17 cellular contexts compared by ENCODE assay signal in genomic region chr14:54258382-54258781, GRCh38.
A peak's percentile ranks its signal among the peaks of the same experiment; 100 is the strongest.
DNase-seq lines count a peak whose midpoint lies in the region; ATAC-seq and TF ChIP-seq lines count a peak whose summit lies in the region.
"Had no signal": no experiment of that assay in that cellular context is flagged by ENCODE, and none has a peak within 500 bp of the region (broad histone marks: within the 10 kb centered on the region; RNA-seq: fewer than 3 reads in every experiment).

No MANE protein-coding gene starts in this region.

- no peak overlapping the region for H3K4me3 ChIP-seq in endodermal cell (ENCODE audit: low read length)
- H3K4me3 ChIP-seq: A549 had no signal

- POLR2A ChIA-PET in activated CD8-positive, alpha-beta T cell treated with anti-CD3 and anti-CD28 coated beads, Interleukin-2, amount 10 ng/mL, durations not matched to agents 7 days and 5 days (lab: Charles Lee) = no interaction called here
- POLR2A ChIA-PET in activated CD4-positive, alpha-beta memory T cell treated with anti-CD3 and anti-CD28 coated beads for 36 hours (lab: Charles Lee) = interaction anchor here (0.7 kb wide), 1 partner anchor 27 kb away, joined by 3 read pairs; no protein-coding TSS in a partner anchor

- no peak overlapping the region for H4K8ac ChIP-seq in H9 (replicated peaks; ENCODE audit: insufficient read length, low read depth, low read length)

- H3K4me3 Mint-ChIP-seq in H9 (no peak overlapping the region), endodermal cell (no peak overlapping the region)
- H3K4me3 Mint-ChIP-seq in stimulated activated memory B cell treated with anti-CD40 and anti-IgM and Interleukin-4, amounts not matched to agents 10 μg/mL and 1 μg/mL and 100 μg/mL, for 72 hours = no peak overlapping the region
- H3K4me3 Mint-ChIP-seq in activated CD8-positive, alpha-beta T cell treated with anti-CD3 and anti-CD28 coated beads, Interleukin-2, amount 10 ng/mL, durations not matched to agents 7 days and 5 days = no peak overlapping the region
- no peak overlapping the region for H3K4me3 Mint-ChIP-seq in activated CD4-positive, alpha-beta memory T cell treated with anti-CD3 and anti-CD28 coated beads for 36 hours
- H3K4me3 Mint-ChIP-seq: CD4-positive, alpha-beta memory T cell had no signal

- H3K4me1 ChIP-seq in H9 (ENCODE audit: insufficient read depth, low read length) (no peaks in the 10 kb centered on the region), endodermal cell (ENCODE audit: control insufficient read depth, insufficient read depth, low read length) (peaks cover 26% of the 10 kb centered on the region)
- H3K4me1 ChIP-seq: BE2C had no signal

- H3K36me3 Mint-ChIP-seq in H9 (ENCODE audit: insufficient read depth in 1 of 3, low read depth in 3 of 3) (no peaks in the 10 kb centered on the region; a peak in 2 of 7 replicates), endodermal cell (ENCODE audit: low read depth) (no peaks in the 10 kb centered on the region)
- H3K36me3 Mint-ChIP-seq in stimulated activated memory B cell treated with anti-CD40 and anti-IgM and Interleukin-4, amounts not matched to agents 10 μg/mL and 1 μg/mL and 100 μg/mL, for 72 hours = no peaks in the 10 kb centered on the region
- H3K36me3 Mint-ChIP-seq in activated CD8-positive, alpha-beta T cell treated with anti-CD3 and anti-CD28 coated beads, Interleukin-2, amount 10 ng/mL, durations not matched to agents 7 days and 5 days (ENCODE audit: low read depth) = no peaks in the 10 kb centered on the region
- H3K36me3 Mint-ChIP-seq in activated CD4-positive, alpha-beta memory T cell treated with anti-CD3 and anti-CD28 coated beads for 36 hours = no peaks in the 10 kb centered on the region
- H3K36me3 Mint-ChIP-seq: CD4-positive, alpha-beta memory T cell had no signal

- DNase-seq in H9 (no peak), LoVo (ENCODE audit: low spot score) (peak; percentile 61), endodermal cell (no peak)
- no peak for DNase-seq in activated CD8-positive, alpha-beta T cell treated with anti-CD3 and anti-CD28 coated beads, Interleukin-2, amount 10 ng/mL, durations not matched to agents 7 days and 5 days
- no peak for DNase-seq in activated CD4-positive, alpha-beta memory T cell treated with anti-CD3 and anti-CD28 coated beads for 36 hours
- DNase-seq: BE2C; CD4-positive, alpha-beta memory T cell; COR-L47; DMS153; DMS79 treated with DMSO at 0.1 percent for 48 hours; EL; GDM1; IMR-90 had no signal

- peaks cover 2% of the 10 kb centered on the region; the same call in 1 of the 2 replicates for H3K27me3 Mint-ChIP-seq in H9 (ENCODE audit: low read depth)
- peaks cover 26% of the 10 kb centered on the region for H3K27me3 Mint-ChIP-seq in endodermal cell (ENCODE audit: insufficient read depth)
- peaks cover 4% of the 10 kb centered on the region for H3K27me3 Mint-ChIP-seq in stimulated activated memory B cell treated with anti-CD40 and anti-IgM and Interleukin-4, amounts not matched to agents 10 μg/mL and 1 μg/mL and 100 μg/mL, for 72 hours
- H3K27me3 Mint-ChIP-seq in activated CD8-positive, alpha-beta T cell treated with anti-CD3 and anti-CD28 coated beads, Interleukin-2, amount 10 ng/mL, durations not matched to agents 7 days and 5 days (ENCODE audit: low read depth) = peaks cover 2% of the 10 kb centered on the region
- H3K27me3 Mint-ChIP-seq in activated CD4-positive, alpha-beta memory T cell treated with anti-CD3 and anti-CD28 coated beads for 36 hours = peaks cover 10% of the 10 kb centered on the region

- no peak overlapping the region for H3T11ph ChIP-seq in H9 (ENCODE audit: low read length)

- whole genome bisulfite sequencing in H9 (ENCODE audit: extremely low coverage, insufficient read length, low lambda C conversion rate) = no CpG with 5 or more reads among the region's 1 CpG
- WGBS in endodermal cell (ENCODE audit: insufficient coverage in 1 of 2, insufficient read length in 1 of 2), 2 experiments = 82% methylated on average over 1 of the region's 1 CpG; no CpG with 5 or more reads in 1 of the 2 experiments

- no peak overlapping the region for H4K5ac ChIP-seq in H9 (ENCODE audit: insufficient read length, low read depth, low read length)

- H3K9me3 Mint-ChIP-seq in H9 = no peaks in the 10 kb centered on the region; a peak in 2 of 5 replicates
- no peaks in the 10 kb centered on the region for H3K9me3 Mint-ChIP-seq in endodermal cell
- H3K9me3 Mint-ChIP-seq in stimulated activated memory B cell treated with anti-CD40 and anti-IgM and Interleukin-4, amounts not matched to agents 10 μg/mL and 1 μg/mL and 100 μg/mL, for 72 hours = no peaks in the 10 kb centered on the region
- no peaks in the 10 kb centered on the region for H3K9me3 Mint-ChIP-seq in activated CD8-positive, alpha-beta T cell treated with anti-CD3 and anti-CD28 coated beads, Interleukin-2, amount 10 ng/mL, durations not matched to agents 7 days and 5 days (ENCODE audit: insufficient read depth)
- H3K9me3 Mint-ChIP-seq in activated CD4-positive, alpha-beta memory T cell treated with anti-CD3 and anti-CD28 coated beads for 36 hours = no peaks in the 10 kb centered on the region

- no peaks in the 10 kb centered on the region for H3K79me1 ChIP-seq in H9 (ENCODE audit: insufficient read depth, low read depth, low read length, poor library complexity, severe bottlenecking)

- CTCF ChIA-PET in activated CD8-positive, alpha-beta T cell treated with anti-CD3 and anti-CD28 coated beads, Interleukin-2, amount 10 ng/mL, durations not matched to agents 7 days and 5 days (lab: Charles Lee) = no interaction called here
- CTCF ChIA-PET in activated CD4-positive, alpha-beta memory T cell treated with anti-CD3 and anti-CD28 coated beads for 36 hours (lab: Charles Lee) = no interaction called here

- intact Hi-C loops in activated CD4-positive, alpha-beta memory T cell treated with anti-CD3 and anti-CD28 coated beads for 36 hours (cut with micrococcal nuclease) = no loop called here

- no peak overlapping the region for H2BK15ac ChIP-seq in H9 (ENCODE audit: low read depth, low read length)

- no peak overlapping the region for H3K4ac ChIP-seq in H9 (ENCODE audit: low read depth, low read length)

- no peak overlapping the region for H4K91ac ChIP-seq in H9 (ENCODE audit: insufficient read length, low read depth, low read length)

- TF ChIP-seq CTCF in H9 (conservative IDR thresholded peaks at IDR 0.05) (no peak), endodermal cell (conservative IDR thresholded peaks at IDR 0.05) (no peak)

- no peak overlapping the region for H2AK5ac ChIP-seq in H9 (ENCODE audit: insufficient read length, low read length)

- peaks cover 39 to 53% of the 10 kb centered on the region in 2 experiments for H3K4me1 Mint-ChIP-seq in H9
- peaks cover 62% of the 10 kb centered on the region for H3K4me1 Mint-ChIP-seq in endodermal cell
- H3K4me1 Mint-ChIP-seq in stimulated activated memory B cell treated with anti-CD40 and anti-IgM and Interleukin-4, amounts not matched to agents 10 μg/mL and 1 μg/mL and 100 μg/mL, for 72 hours = peaks cover 3% of the 10 kb centered on the region
- H3K4me1 Mint-ChIP-seq in activated CD8-positive, alpha-beta T cell treated with anti-CD3 and anti-CD28 coated beads, Interleukin-2, amount 10 ng/mL, durations not matched to agents 7 days and 5 days (ENCODE audit: low read depth) = no peaks in the 10 kb centered on the region
- peaks cover 3% of the 10 kb centered on the region for H3K4me1 Mint-ChIP-seq in activated CD4-positive, alpha-beta memory T cell treated with anti-CD3 and anti-CD28 coated beads for 36 hours (ENCODE audit: low read depth)
- H3K4me1 Mint-ChIP-seq: CD4-positive, alpha-beta memory T cell had no signal

- no peaks in the 10 kb centered on the region for H3K79me2 ChIP-seq in H9 (ENCODE audit: insufficient read depth, low read length)

- no peaks in the 10 kb centered on the region for H3K23me2 ChIP-seq in H9 (ENCODE audit: insufficient read length, low read depth, low read length, poor library complexity, severe bottlenecking)

- no peak overlapping the region for H3K4me2 ChIP-seq in H9 (ENCODE audit: insufficient read depth, insufficient read length, low read length)
- H3K4me2 ChIP-seq: A549 had no signal

- H2BK20ac ChIP-seq in H9 (ENCODE audit: low read depth, low read length, poor library complexity, severe bottlenecking) = no peak overlapping the region

- no peak overlapping the region for H3K23ac ChIP-seq in H9 (ENCODE audit: insufficient read length, low read depth, low read length)

- no peak overlapping the region for H3K9ac ChIP-seq in H9 (ENCODE audit: extremely low read depth, insufficient read length, low read length)
- H3K9ac ChIP-seq in endodermal cell (ENCODE audit: extremely low read depth, low read length, poor library complexity, severe bottlenecking) = no peak overlapping the region

- no peak overlapping the region for H3K56ac ChIP-seq in H9 (ENCODE audit: insufficient read length, low read depth, low read length)

- H3K27me3 ChIP-seq in H9 (ENCODE audit: insufficient read depth, low read length) (no peaks in the 10 kb centered on the region), endodermal cell (ENCODE audit: control insufficient read depth, insufficient read depth, low read length, poor library complexity, severe bottlenecking) (peaks cover 5% of the 10 kb centered on the region)
- H3K27me3 ChIP-seq: BE2C had no signal

- H2BK5ac ChIP-seq in H9 (ENCODE audit: insufficient read length, low read length) = no peak overlapping the region

- H3K27ac ChIP-seq in H9 (ENCODE audit: insufficient read length, low read depth, low read length) (no peak overlapping the region), endodermal cell (ENCODE audit: low read depth, low read length) (no peak overlapping the region)
- H3K27ac ChIP-seq: A549, C4-2B had no signal

- no peak overlapping the region for H3K18ac ChIP-seq in H9 (ENCODE audit: insufficient read length, low read depth, low read length)

- no peaks in the 10 kb centered on the region for H4K20me1 ChIP-seq in H9 (ENCODE audit: control insufficient read depth, insufficient read depth, insufficient read length)

- H2BK120ac ChIP-seq in H9 (ENCODE audit: low read depth, low read length, poor library complexity, severe bottlenecking) = no peak overlapping the region

- H3K14ac ChIP-seq in H9 (ENCODE audit: insufficient read depth, low read length) = no peak overlapping the region

- ATAC-seq in stimulated activated memory B cell treated with anti-CD40 and anti-IgM and Interleukin-4, amounts not matched to agents 10 μg/mL and 1 μg/mL and 100 μg/mL, for 72 hours = peak; percentile 11
- no peak for ATAC-seq in activated CD8-positive, alpha-beta T cell treated with anti-CD3 and anti-CD28 coated beads, Interleukin-2, amount 10 ng/mL, durations not matched to agents 7 days and 5 days
- no peak for ATAC-seq in activated CD4-positive, CD25-positive, alpha-beta regulatory T cell treated with anti-CD3 and anti-CD28 coated beads, Interleukin-2, amount 50 U/mL, for 24 hours
- ATAC-seq: A549 had no signal

- H3K9me3 ChIP-seq in H9 (ENCODE audit: control insufficient read depth, low read depth, low read length) = no peaks in the 10 kb centered on the region
- no peaks in the 10 kb centered on the region for H3K9me3 ChIP-seq in endodermal cell (ENCODE audit: control insufficient read depth, low read length)
- H3K9me3 ChIP-seq: A549, BE2C had no signal

- H2AFZ ChIP-seq in H9 (ENCODE audit: low read length) = no peak overlapping the region

- no peaks in the 10 kb centered on the region for H3K36me3 ChIP-seq in endodermal cell (ENCODE audit: control insufficient read depth, insufficient read depth, low read length)
- H3K36me3 ChIP-seq: BE2C had no signal

- H3K27ac Mint-ChIP-seq in H9 = peak overlapping the region in 2 of 3 experiments; percentile 24 to 49; a peak in 3 of 7 replicates
- peak overlapping the region; percentile 95 for H3K27ac Mint-ChIP-seq in endodermal cell
- H3K27ac Mint-ChIP-seq in stimulated activated memory B cell treated with anti-CD40 and anti-IgM and Interleukin-4, amounts not matched to agents 10 μg/mL and 1 μg/mL and 100 μg/mL, for 72 hours = no peak overlapping the region
- no peak overlapping the region for H3K27ac Mint-ChIP-seq in activated CD8-positive, alpha-beta T cell treated with anti-CD3 and anti-CD28 coated beads, Interleukin-2, amount 10 ng/mL, durations not matched to agents 7 days and 5 days
- no peak overlapping the region for H3K27ac Mint-ChIP-seq in activated CD4-positive, alpha-beta memory T cell treated with anti-CD3 and anti-CD28 coated beads for 36 hours
- H3K27ac Mint-ChIP-seq: CD4-positive, alpha-beta memory T cell had no signal

- H2BK12ac ChIP-seq in H9 (ENCODE audit: insufficient read length, low read depth, low read length) = no peak overlapping the region

Comparison
In these comparisons a context has a peak if more than half of its experiments do, and no peak if none do; other contexts are left out.
1. H3K27ac Mint-ChIP-seq: peak in H9 (2 of 3) and endodermal cell (single experiment); none in stimulated activated memory B cell treated with anti-CD40 and anti-IgM and Interleukin-4, amounts not matched to agents 10 μg/mL and 1 μg/mL and 100 μg/mL, for 72 hours (single experiment), activated CD8-positive, alpha-beta T cell treated with anti-CD3 and anti-CD28 coated beads, Interleukin-2, amount 10 ng/mL, durations not matched to agents 7 days and 5 days (single experiment) and activated CD4-positive, alpha-beta memory T cell treated with anti-CD3 and anti-CD28 coated beads for 36 hours (single experiment).